Comparison of ENCODE assay signal across 22 cellular contexts in the genomic region with DNA sequence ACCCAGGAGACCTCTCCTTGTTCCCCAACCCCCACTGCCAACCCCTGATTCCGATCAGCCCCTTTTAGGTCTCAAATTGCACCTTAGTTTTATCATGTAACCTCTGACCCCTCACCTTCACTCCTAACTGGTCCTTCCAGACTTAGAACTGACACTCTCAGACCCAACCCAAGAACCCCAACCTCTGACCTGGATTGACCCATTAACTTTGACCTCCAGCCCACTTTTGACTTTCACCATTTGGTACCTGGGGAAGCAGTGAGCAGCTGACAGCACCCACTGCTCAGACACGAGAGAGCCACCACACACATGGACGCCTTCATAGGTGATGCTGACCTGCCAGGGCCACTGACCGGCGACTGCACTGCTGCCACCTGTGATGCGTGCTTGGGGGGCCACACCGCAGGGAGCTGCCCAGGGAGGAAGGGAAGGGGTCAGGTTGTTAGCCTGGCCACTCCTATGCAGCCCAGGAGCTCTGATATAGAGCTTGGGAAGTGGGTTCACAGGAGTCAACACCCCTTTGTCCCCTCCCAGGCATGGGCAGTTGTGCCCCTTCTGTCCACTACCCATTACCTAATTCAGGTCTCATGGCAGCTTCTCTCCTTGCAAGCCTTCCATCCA. TPM values are rescaled to one million over a fixed set of nuclear protein-coding genes. Genes with fewer than 3 reads are reported as not detected.
DNase-seq lines count a peak whose midpoint lies in the region; ATAC-seq, FAIRE-seq and TF ChIP-seq lines count a peak whose summit lies in the region.
"Had no signal": no experiment of that assay in that cellular context is flagged by ENCODE, and none has a peak within 500 bp of the region (broad histone marks: within the 10 kb centered on the region; RNA-seq: fewer than 3 reads in every experiment).

No MANE protein-coding gene starts in this region.

- ATAC-seq in K562 (no peak), GM18873 (IDR thresholded peaks at IDR 0.05; ENCODE audit: low FRiP score, unreplicated experiment) (no peak), Right ventricle myocardium superior (ENCODE audit: poor library complexity) (no peak), gastrocnemius medialis (no peak)
- ATAC-seq: activated CD4-positive, CD25-positive, alpha-beta regulatory T cell treated with anti-CD3 and anti-CD28 coated beads, Interleukin-2, amount 50 U/mL, for 24 hours; HepG2; right cardiac atrium had no signal

- no peak for TF ChIP-seq POLR2A in K562 (conservative IDR thresholded peaks at IDR 0.05)
- TF ChIP-seq POLR2A in gastrocnemius medialis (IDR thresholded peaks at IDR 0.05), result no peak

- no peaks in the 10 kb centered on the region for H4K20me1 ChIP-seq in K562 (replicated peaks; ENCODE audit: control insufficient read depth, insufficient read depth, low read length)

- intact Hi-C loops in Caco-2 (cut with micrococcal nuclease; ENCODE audit: unreplicated experiment), result loop anchor here (10.0 kb wide), 1 partner anchor 322 kb away; a partner anchor contains a TSS
- intact Hi-C loops in K562 (cut with micrococcal nuclease), result no loop called here
- intact Hi-C loops in Right ventricle myocardium superior (cut with DNase I), result no loop called here
- intact Hi-C loops in gastrocnemius medialis (cut with DNase I; ENCODE audit: low total_unique reads), result no loop called here

- FAIRE-seq in K562 (lab: Jason Lieb, UNC), result no peak
- FAIRE-seq: endothelial cell of umbilical vein, HepG2 had no signal

- H3K4me3 ChIP-seq in Caco-2 (ENCODE audit: low read depth, low read length), result peak overlapping the region; percentile 78; the same call in 1 of the 2 replicates
- no peak overlapping the region for H3K4me3 ChIP-seq in K562
- H3K4me3 ChIP-seq in gastrocnemius medialis, result no peak overlapping the region
- H3K4me3 ChIP-seq: SJSA1, uterus had no signal

- no peak for TF ChIP-seq RAD21 in K562 (CRISPR knock-in tag; conservative IDR thresholded peaks at IDR 0.05 in 1 of 2, IDR thresholded peaks at IDR 0.05 in 1 of 2)

- BruUV-seq in Caco-2 (replicated peaks; lab: Mats Ljungman, UMichigan), result no TSS peak
- no TSS peak for BruUV-seq in K562 (replicated peaks; lab: Mats Ljungman, UMichigan)

- DNase-seq in Caco-2, result no peak
- DNase-seq in K562 (ENCODE audit: extremely low read depth in 1 of 4, low spot score in 3 of 4), result no peak
- peak; percentile 35 for DNase-seq in islet precursor cell
- DNase-seq in progenitor cell of endocrine pancreas (ENCODE audit: low spot score, unreplicated experiment), result no peak
- no peak for DNase-seq in Right ventricle myocardium superior
- DNase-seq in OCI-M1 (lab: John Stamatoyannopoulos, UW), result no peak
- DNase-seq in gastrocnemius medialis, result no peak
- DNase-seq: cerebellar nuclear complex, NCI-H1694 treated with DMSO at 0.1 percent for 48 hours, uterus had no signal

- no peak overlapping the region for H2AFZ ChIP-seq in K562 (ENCODE audit: low read depth, low read length)

- H3K9me3 Mint-ChIP-seq in Caco-2 (ENCODE audit: unreplicated experiment) (no peaks in the 10 kb centered on the region), progenitor cell of endocrine pancreas (ENCODE audit: low read depth) (no peaks in the 10 kb centered on the region)
- H3K9me3 Mint-ChIP-seq: stimulated activated naive CD8-positive, alpha-beta T cell treated with anti-CD3 and anti-CD28 coated beads, Interleukin-15, Interleukin-2, amounts not matched to agents 100 ng/mL and 50 ng/mL, for 24 hours; T-helper 2 cell treated with Interferon-gamma antibody and Interleukin-4, amounts not matched to agents 5 μg/mL and 100 μg/mL, for 36 hours had no signal

- H3K27ac ChIP-seq in K562 (ENCODE audit: extremely low read depth, low read depth, low read length) (no peak overlapping the region), gastrocnemius medialis (no peak overlapping the region)
- H3K27ac ChIP-seq: SJSA1, uterus had no signal

- H3K36me3 Mint-ChIP-seq in Caco-2 (ENCODE audit: insufficient read depth, unreplicated experiment) (peaks cover 56% of the 10 kb centered on the region), progenitor cell of endocrine pancreas (ENCODE audit: insufficient read depth) (peaks cover 14% of the 10 kb centered on the region)

- TF ChIP-seq EP300 in K562 (IDR thresholded peaks at IDR 0.05; ENCODE audit: low read length), result no peak

- H3K9me1 ChIP-seq in K562 (ENCODE audit: control insufficient read depth, insufficient read depth, low read length), result no peaks in the 10 kb centered on the region

- H3K4me2 ChIP-seq in K562 (ENCODE audit: insufficient read depth, low read length), result no peak overlapping the region; the same call in 1 of the 2 replicates

- POLR2A ChIA-PET in Caco-2 (lab: Charles Lee), result no interaction called here
- POLR2A ChIA-PET in K562 (lab: Yijun Ruan, JAX), result interaction anchor here (1.2 to 2.4 kb wide), 2 partner anchors 12 to 47 kb away, joined by 9 read pairs; a partner anchor contains a TSS

- no peak for TF ChIP-seq CTCF in Caco-2 (IDR thresholded peaks at IDR 0.05; ENCODE audit: insufficient read depth in 1 of 2, low read depth in 1 of 2, low read length in 1 of 2, severe bottlenecking in 1 of 2, unreplicated experiment in 1 of 2)
- no peak for TF ChIP-seq CTCF in K562 (IDR thresholded peaks at IDR 0.05 in 2 of 3, conservative IDR thresholded peaks at IDR 0.05 in 1 of 3; ENCODE audit: insufficient read depth in 2 of 3, low read depth in 1 of 3, low read length in 3 of 3)
- no peak for TF ChIP-seq CTCF in progenitor cell of endocrine pancreas (IDR thresholded peaks at IDR 0.05; ENCODE audit: unreplicated experiment)
- TF ChIP-seq CTCF in gastrocnemius medialis (IDR thresholded peaks at IDR 0.05 in 4 of 5, conservative IDR thresholded peaks at IDR 0.05 in 1 of 5), result no peak

- in situ Hi-C loops in K562 (cut with MboI), result no loop called here
- in situ Hi-C loops in gastrocnemius medialis (cut with MboI; ENCODE audit: low sequenced_read_pairs in 4 of 4), result no loop called here

- peaks cover 46% of the 10 kb centered on the region for H3K4me1 Mint-ChIP-seq in Caco-2 (ENCODE audit: low read depth, unreplicated experiment)
- peaks cover 40% of the 10 kb centered on the region for H3K4me1 Mint-ChIP-seq in progenitor cell of endocrine pancreas (ENCODE audit: low read depth)

- H3K9me3 ChIP-seq in Caco-2, result no peaks in the 10 kb centered on the region
- H3K9me3 ChIP-seq in K562 (replicated peaks; ENCODE audit: control insufficient read depth, insufficient read depth, low read depth, low read length), result no peaks in the 10 kb centered on the region
- no peaks in the 10 kb centered on the region for H3K9me3 ChIP-seq in gastrocnemius medialis
- H3K9me3 ChIP-seq: SJSA1, uterus had no signal

- 84% methylated on average over 7 of the region's 7 CpGs for WGBS in K562 (ENCODE audit: insufficient coverage, low coverage, missing lambda C conversion rate)

- H3K4me1 ChIP-seq in Caco-2 (peaks cover 66% of the 10 kb centered on the region), K562 (replicated peaks in 1 of 2; ENCODE audit: control insufficient read depth in 2 of 2, insufficient read depth in 2 of 2, low read length in 2 of 2) (peaks cover 44 to 86% of the 10 kb centered on the region in 2 experiments), gastrocnemius medialis (peaks cover 17% of the 10 kb centered on the region in 2 donors)
- H3K4me1 ChIP-seq: SJSA1 had no signal

- H3K36me3 ChIP-seq in Caco-2 (ENCODE audit: control insufficient read depth, insufficient read depth, low read length), result peaks cover 6% of the 10 kb centered on the region
- peaks cover 36% of the 10 kb centered on the region; the same call in 2 of the 3 replicates for H3K36me3 ChIP-seq in K562 (ENCODE audit: control insufficient read depth, insufficient read depth, low read length)
- H3K36me3 ChIP-seq in gastrocnemius medialis, result peaks cover 0 to 35% of the 10 kb centered on the region in 2 donors
- H3K36me3 ChIP-seq: uterus had no signal

- no peaks in the 10 kb centered on the region for H3K79me2 ChIP-seq in K562 (ENCODE audit: control insufficient read depth, insufficient read depth, low read length)

- peak overlapping the region; percentile 75 for H3K27ac Mint-ChIP-seq in Caco-2 (ENCODE audit: unreplicated experiment)
- H3K27ac Mint-ChIP-seq in progenitor cell of endocrine pancreas, result peak overlapping the region; percentile 93
- H3K27ac Mint-ChIP-seq: stimulated activated naive CD8-positive, alpha-beta T cell treated with anti-CD3 and anti-CD28 coated beads, Interleukin-15, Interleukin-2, amounts not matched to agents 100 ng/mL and 50 ng/mL, for 24 hours; T-helper 2 cell treated with Interferon-gamma antibody and Interleukin-4, amounts not matched to agents 5 μg/mL and 100 μg/mL, for 36 hours had no signal

- CTCF ChIA-PET in Caco-2 (lab: Charles Lee), result no interaction called here
- CTCF ChIA-PET in K562 (lab: Yijun Ruan, JAX; ENCODE audit: low intra/inter-chr PET ratio), result no interaction called here

- no peaks in the 10 kb centered on the region for H3K27me3 ChIP-seq in Caco-2 (replicated peaks; ENCODE audit: control insufficient read depth, insufficient read depth, low read length)
- H3K27me3 ChIP-seq in K562 (ENCODE audit: control insufficient read depth in 2 of 2, insufficient read depth in 2 of 2, low read length in 2 of 2), result no peaks in the 10 kb centered on the region
- H3K27me3 ChIP-seq in gastrocnemius medialis, result no peaks in the 10 kb centered on the region
- H3K27me3 ChIP-seq: SJSA1, uterus had no signal

- peak overlapping the region in 1 of 2 experiments; percentile 61; a peak in 1 of 4 replicates for H3K9ac ChIP-seq in K562 (ENCODE audit: insufficient read depth in 1 of 2, low read depth in 2 of 2, low read length in 2 of 2)

- H3K27me3 Mint-ChIP-seq in Caco-2 (ENCODE audit: insufficient read depth, unreplicated experiment) (no peaks in the 10 kb centered on the region), progenitor cell of endocrine pancreas (no peaks in the 10 kb centered on the region)
- H3K27me3 Mint-ChIP-seq: stimulated activated naive CD8-positive, alpha-beta T cell treated with anti-CD3 and anti-CD28 coated beads, Interleukin-15, Interleukin-2, amounts not matched to agents 100 ng/mL and 50 ng/mL, for 24 hours had no signal

- H3K4me3 Mint-ChIP-seq in Caco-2 (ENCODE audit: unreplicated experiment), result peak overlapping the region; percentile 76
- peak overlapping the region; percentile 91 for H3K4me3 Mint-ChIP-seq in progenitor cell of endocrine pancreas (ENCODE audit: low read depth)
- H3K4me3 Mint-ChIP-seq: stimulated activated naive CD8-positive, alpha-beta T cell treated with anti-CD3 and anti-CD28 coated beads, Interleukin-15, Interleukin-2, amounts not matched to agents 100 ng/mL and 50 ng/mL, for 24 hours; T-helper 2 cell treated with Interferon-gamma antibody and Interleukin-4, amounts not matched to agents 5 μg/mL and 100 μg/mL, for 36 hours had no signal

RNA-seq across cellular contexts. Expression of a gene that starts 2.4 kb away (rescaled TPM):
- total RNA-seq in Caco-2 (2022), result 237 and 271 TPM in 2 replicates
- 0.95 and 3.2 TPM in 2 replicates for total RNA-seq in K562 (2011; cell fraction: chromatin; rRNA removed; ENCODE audit: low replicate concordance)
- total RNA-seq in K562 (2011; cell fraction: nucleolus; rRNA removed), result 3.7 and 4.5 TPM in 2 replicates
- 3.0 and 4.4 TPM in 2 replicates for total RNA-seq in K562 (2011; cell fraction: nucleoplasm; rRNA removed)
- total RNA-seq in K562 (2014; rRNA removed), result 1.7 and 2.4 TPM in 2 replicates
- 0.32 and 0.69 TPM in 2 replicates for total RNA-seq in K562 (2014; rRNA removed; fragmentation: Illumina TruSeq; extraction: Trizol)
- 0.72 and 0.83 TPM in 2 replicates for total RNA-seq in K562 (2015; rRNA removed; fragmentation: Illumina TruSeq; extraction: Trizol)
- 3.0 and 3.9 TPM in 2 replicates for total RNA-seq in K562 (2021)
- 0.77 and 7.6 TPM in 2 replicates for polyA plus RNA-seq in K562 (2011; rRNA removed)
- 5.3 and 9.1 TPM in 2 replicates for polyA plus RNA-seq in K562 (2011; cell fraction: cytosol; rRNA removed)
- 2.3 and 8.3 TPM in 2 replicates for polyA plus RNA-seq in K562 (2011; cell fraction: nucleus; rRNA removed)
- 2.0 and 21.4 TPM in 2 replicates for polyA plus RNA-seq in K562 (2012)
- polyA plus RNA-seq in K562 (2014; fragmentation: Illumina TruSeq; extraction: Trizol), result 2.7 and 4.5 TPM in 2 replicates
- polyA plus RNA-seq in K562 (2014; fragmentation: Nextera tagmentation; extraction: Ambion mirVana), result under 1 TPM in 1 of 2 experiments, not detected in 1; 0.25 TPM
- polyA plus RNA-seq in K562 (2014; rRNA removed), result 3.1 and 6.3 TPM in 2 replicates
- polyA minus RNA-seq in K562 (2011; rRNA and poly(A)+ RNA removed), result 0.60 and 1.4 TPM in 2 replicates
- 2.3 and 4.6 TPM in 2 replicates for polyA minus RNA-seq in K562 (2011; cell fraction: cytosol; rRNA and poly(A)+ RNA removed)
- 0.40 and 3.3 TPM in 2 replicates for polyA minus RNA-seq in K562 (2011; cell fraction: nucleus; rRNA and poly(A)+ RNA removed)
- total RNA-seq in progenitor cell of endocrine pancreas, result 107 and 111 TPM in 2 replicates
- total RNA-seq in Right ventricle myocardium superior, result not detected
- total RNA-seq in gastrocnemius medialis, result 1 to 10 TPM in 1 of 4 donors, under 1 TPM in 1, not detected in 2; 0.24 to 1.2 TPM
- total RNA-seq: activated CD8-positive, alpha-beta memory T cell treated with anti-CD3 and anti-CD28 coated beads for 36 hours; endothelial cell of umbilical vein; lung microvascular endothelial cell; M059J; SJSA1 had no signal

RNA-seq across cellular contexts. Expression of a gene that starts 15.6 kb away (rescaled TPM):
- total RNA-seq in Caco-2 (2022) (46.2 and 50.2 TPM in 2 replicates), K562 (2014; rRNA removed) (76.4 and 79.5 TPM in 2 replicates), K562 (2014; rRNA removed; fragmentation: Illumina TruSeq; extraction: Trizol) (55.2 and 58.0 TPM in 2 replicates), K562 (2015; rRNA removed; fragmentation: Illumina TruSeq; extraction: Trizol) (64.7 and 70.0 TPM in 2 replicates), K562 (2021) (78.8 and 85.4 TPM in 2 replicates), progenitor cell of endocrine pancreas (72.4 and 76.1 TPM in 2 replicates), Right ventricle myocardium superior (60.3 TPM), gastrocnemius medialis (100 to 1,000 TPM in 1 of 4 donors, 10 to 100 TPM in 3; 44.3 to 102 (median 54.3) TPM)
- total RNA-seq in K562 (2011; cell fraction: chromatin; rRNA removed; ENCODE audit: low replicate concordance), result 101 and 172 TPM in 2 replicates
- 101 and 113 TPM in 2 replicates for total RNA-seq in K562 (2011; cell fraction: nucleolus; rRNA removed)
- total RNA-seq in K562 (2011; cell fraction: nucleoplasm; rRNA removed), result 112 and 119 TPM in 2 replicates
- polyA plus RNA-seq in K562 (2011; rRNA removed) (97.8 and 98.5 TPM in 2 replicates), K562 (2014; fragmentation: Illumina TruSeq; extraction: Trizol) (77.7 and 80.0 TPM in 2 replicates), K562 (2014; fragmentation: Nextera tagmentation; extraction: Ambion mirVana) (10 to 100 TPM; 10.0 to 12.3 TPM), K562 (2014; rRNA removed) (85.8 and 92.9 TPM in 2 replicates)
- polyA plus RNA-seq in K562 (2011; cell fraction: cytosol; rRNA removed), result 95.2 and 96.8 TPM in 2 replicates
- 146 and 150 TPM in 2 replicates for polyA plus RNA-seq in K562 (2011; cell fraction: nucleus; rRNA removed)
- polyA plus RNA-seq in K562 (2012), result 51.8 and 72.0 TPM in 2 replicates
- polyA minus RNA-seq in K562 (2011; rRNA and poly(A)+ RNA removed), result 65.0 and 72.0 TPM in 2 replicates
- 35.7 and 42.9 TPM in 2 replicates for polyA minus RNA-seq in K562 (2011; cell fraction: cytosol; rRNA and poly(A)+ RNA removed)
- polyA minus RNA-seq in K562 (2011; cell fraction: nucleus; rRNA and poly(A)+ RNA removed), result 26.0 and 35.5 TPM in 2 replicates

RNA-seq across cellular contexts. Expression of a gene that starts 16.8 kb away (rescaled TPM):
- total RNA-seq in Caco-2 (2022) (1.4 and 1.6 TPM in 2 replicates), K562 (2014; rRNA removed) (0.82 and 1.2 TPM in 2 replicates), K562 (2014; rRNA removed; fragmentation: Illumina TruSeq; extraction: Trizol) (0.38 TPM in 1 of 2 replicates, not detected in the other), K562 (2015; rRNA removed; fragmentation: Illumina TruSeq; extraction: Trizol) (0.36 and 0.68 TPM in 2 replicates), K562 (2021) (0.56 and 1.1 TPM in 2 replicates), progenitor cell of endocrine pancreas (0.65 and 0.69 TPM in 2 replicates), Right ventricle myocardium superior (2.2 TPM), gastrocnemius medialis (1 to 10 TPM in 3 of 4 donors, not detected in 1; 1.0 to 8.1 (median 3.7) TPM)
- total RNA-seq in K562 (2011; cell fraction: chromatin; rRNA removed; ENCODE audit: low replicate concordance), result 1.1 TPM in 1 of 2 replicates, not detected in the other
- total RNA-seq in K562 (2011; cell fraction: nucleolus; rRNA removed), result 0.67 and 0.92 TPM in 2 replicates
- 0.44 TPM in 1 of 2 replicates, not detected in the other for total RNA-seq in K562 (2011; cell fraction: nucleoplasm; rRNA removed)
- polyA plus RNA-seq in K562 (2011; rRNA removed) (0.54 and 0.85 TPM in 2 replicates), K562 (2014; fragmentation: Illumina TruSeq; extraction: Trizol) (0.57 and 0.68 TPM in 2 replicates), K562 (2014; fragmentation: Nextera tagmentation; extraction: Ambion mirVana) (under 1 TPM in 1 of 2 experiments, not detected in 1; 0.22 TPM), K562 (2014; rRNA removed) (0.09 and 0.45 TPM in 2 replicates)
- 1.4 and 2.6 TPM in 2 replicates for polyA plus RNA-seq in K562 (2011; cell fraction: cytosol; rRNA removed)
- polyA plus RNA-seq in K562 (2011; cell fraction: nucleus; rRNA removed), result 1.1 and 1.4 TPM in 2 replicates
- polyA plus RNA-seq in K562 (2012), result 0.33 and 0.65 TPM in 2 replicates
- polyA minus RNA-seq in K562 (2011; rRNA and poly(A)+ RNA removed), result 0.46 and 0.72 TPM in 2 replicates
- polyA minus RNA-seq in K562 (2011; cell fraction: cytosol; rRNA and poly(A)+ RNA removed), result 0.95 and 1.4 TPM in 2 replicates
- 0.67 and 0.78 TPM in 2 replicates for polyA minus RNA-seq in K562 (2011; cell fraction: nucleus; rRNA and poly(A)+ RNA removed)
- total RNA-seq: endothelial cell of umbilical vein, glomerular endothelial cell had no signal

RNA-seq across cellular contexts. Expression of a gene that starts 24.9 kb away (rescaled TPM):
- total RNA-seq in Caco-2 (2022) (30.5 and 34.1 TPM in 2 replicates), K562 (2014; rRNA removed) (29.1 and 36.4 TPM in 2 replicates), K562 (2014; rRNA removed; fragmentation: Illumina TruSeq; extraction: Trizol) (6.0 and 9.0 TPM in 2 replicates), K562 (2015; rRNA removed; fragmentation: Illumina TruSeq; extraction: Trizol) (10.8 and 11.7 TPM in 2 replicates), K562 (2021) (33.1 and 34.8 TPM in 2 replicates), progenitor cell of endocrine pancreas (40.1 and 41.7 TPM in 2 replicates), Right ventricle myocardium superior (84.3 TPM), gastrocnemius medialis (10 to 100 TPM; 24.7 to 68.9 (median 50.9) TPM)
- total RNA-seq in K562 (2011; cell fraction: chromatin; rRNA removed; ENCODE audit: low replicate concordance), result 17.8 and 57.4 TPM in 2 replicates
- total RNA-seq in K562 (2011; cell fraction: nucleolus; rRNA removed), result 36.7 and 44.2 TPM in 2 replicates
- 21.8 and 24.5 TPM in 2 replicates for total RNA-seq in K562 (2011; cell fraction: nucleoplasm; rRNA removed)
- polyA plus RNA-seq in K562 (2011; rRNA removed) (13.1 and 23.5 TPM in 2 replicates), K562 (2014; fragmentation: Illumina TruSeq; extraction: Trizol) (22.4 and 29.2 TPM in 2 replicates), K562 (2014; fragmentation: Nextera tagmentation; extraction: Ambion mirVana) (1 to 10 TPM in 1 of 2 experiments, under 1 TPM in 1; 0.58 to 1.5 TPM), K562 (2014; rRNA removed) (25.1 and 27.1 TPM in 2 replicates)
- 16.2 and 36.5 TPM in 2 replicates for polyA plus RNA-seq in K562 (2011; cell fraction: cytosol; rRNA removed)
- polyA plus RNA-seq in K562 (2011; cell fraction: nucleus; rRNA removed), result 62.9 and 85.4 TPM in 2 replicates
- 24.6 and 34.3 TPM in 2 replicates for polyA plus RNA-seq in K562 (2012)
- 9.3 and 10.0 TPM in 2 replicates for polyA minus RNA-seq in K562 (2011; rRNA and poly(A)+ RNA removed)
- 16.1 and 18.6 TPM in 2 replicates for polyA minus RNA-seq in K562 (2011; cell fraction: cytosol; rRNA and poly(A)+ RNA removed)
- polyA minus RNA-seq in K562 (2011; cell fraction: nucleus; rRNA and poly(A)+ RNA removed), result 29.1 and 36.5 TPM in 2 replicates

RNA-seq across cellular contexts. Expression of a gene that starts 38.5 kb away (rescaled TPM):
- total RNA-seq in Caco-2 (2022) (61.3 and 61.4 TPM in 2 replicates), K562 (2014; rRNA removed) (68.1 and 83.3 TPM in 2 replicates), K562 (2014; rRNA removed; fragmentation: Illumina TruSeq; extraction: Trizol) (28.8 and 32.1 TPM in 2 replicates), K562 (2015; rRNA removed; fragmentation: Illumina TruSeq; extraction: Trizol) (36.1 and 37.2 TPM in 2 replicates), K562 (2021) (62.1 and 66.1 TPM in 2 replicates), progenitor cell of endocrine pancreas (51.0 and 54.8 TPM in 2 replicates), Right ventricle myocardium superior (40.0 TPM), gastrocnemius medialis (10 to 100 TPM; 20.1 to 35.9 (median 32.9) TPM)
- total RNA-seq in K562 (2011; cell fraction: chromatin; rRNA removed; ENCODE audit: low replicate concordance), result 51.0 and 124 TPM in 2 replicates
- total RNA-seq in K562 (2011; cell fraction: nucleolus; rRNA removed), result 125 and 158 TPM in 2 replicates
- 125 and 133 TPM in 2 replicates for total RNA-seq in K562 (2011; cell fraction: nucleoplasm; rRNA removed)
- polyA plus RNA-seq in K562 (2011; rRNA removed) (119 and 164 TPM in 2 replicates), K562 (2014; fragmentation: Illumina TruSeq; extraction: Trizol) (70.3 and 79.1 TPM in 2 replicates), K562 (2014; fragmentation: Nextera tagmentation; extraction: Ambion mirVana) (10 to 100 TPM; 30.0 to 47.3 TPM), K562 (2014; rRNA removed) (112 and 121 TPM in 2 replicates)
- polyA plus RNA-seq in K562 (2011; cell fraction: cytosol; rRNA removed), result 399 and 484 TPM in 2 replicates
- 102 and 144 TPM in 2 replicates for polyA plus RNA-seq in K562 (2011; cell fraction: nucleus; rRNA removed)
- 97.9 and 107 TPM in 2 replicates for polyA plus RNA-seq in K562 (2012)
- polyA minus RNA-seq in K562 (2011; rRNA and poly(A)+ RNA removed), result 83.5 and 88.3 TPM in 2 replicates
- 42.0 and 44.3 TPM in 2 replicates for polyA minus RNA-seq in K562 (2011; cell fraction: cytosol; rRNA and poly(A)+ RNA removed)
- 18.0 and 29.5 TPM in 2 replicates for polyA minus RNA-seq in K562 (2011; cell fraction: nucleus; rRNA and poly(A)+ RNA removed)

Comparison
In these comparisons a context has a peak if more than half of its experiments do, and no peak if none do; other contexts are left out.
1. RNA of a gene that starts 2.4 kb away (total RNA-seq): 237 to 271 TPM in Caco-2 and 107 to 111 TPM in progenitor cell of endocrine pancreas; 0.32 to 4.5 TPM in K562, 0.24 to 1.2 TPM in gastrocnemius medialis and not detected in Right ventricle myocardium superior (single experiment); every median in the first group is over 10 times any median in the second.